ENCODE assay signal across 8 cellular contexts in genomic region chr12:40224439-40225291, GRCh38. TPM values are rescaled to one million over a fixed set of nuclear protein-coding genes. Genes with fewer than 3 reads are reported as not detected.
DNase-seq lines count a peak whose midpoint lies in the region; ATAC-seq and TF ChIP-seq lines count a peak whose summit lies in the region.

TSS of gene LRRK2 (plus strand) at chr12:40224997. CDS start at chr12:40225132, 135 bp downstream.

- H3K36me3 ChIP-seq in esophagus squamous epithelium (no peaks in the 10 kb centered on the region), muscle layer of duodenum (ENCODE audit: control insufficient read depth in 1 of 2, insufficient read depth in 2 of 2, low read length in 2 of 2) (no peaks in the 10 kb centered on the region)

- H3K27ac ChIP-seq in esophagus squamous epithelium: peak within 1 kb of the TSS; percentile 94 to 96 (median 94)
- H3K27ac ChIP-seq in muscle layer of duodenum (ENCODE audit: low read length): peak within 1 kb of the TSS; percentile 96

- peak; percentile 72 for DNase-seq in DMS 273 (lab: John Stamatoyannopoulos, UW; ENCODE audit: unreplicated experiment)
- DNase-seq in DMS 273 treated with DMSO at 0.1 percent for 48 hours (lab: John Stamatoyannopoulos, UW): no peak
- peak; percentile 7 for DNase-seq in NCI-H345 treated with DMSO at 0.1 percent for 48 hours (lab: John Stamatoyannopoulos, UW; ENCODE audit: unreplicated experiment)
- DNase-seq in activated T-cell treated with anti-CD3 and anti-CD28 coated beads for 48 hours (ENCODE audit: low read depth): peak; percentile 31
- DNase-seq in esophagus squamous epithelium (lab: John Stamatoyannopoulos, UW): peak; percentile 25

- 1 to 3% methylated on average over 12 to 25 of the region's 78 CpGs for WGBS in esophagus squamous epithelium, 2 donors

- H3K4me3 ChIP-seq in esophagus squamous epithelium (peak within 1 kb of the TSS; percentile 64 to 81 (median 72)), muscle layer of duodenum (ENCODE audit: low read depth in 1 of 2, low read length in 2 of 2) (peak within 1 kb of the TSS; percentile 90 to 92)

- TF ChIP-seq CTCF in esophagus squamous epithelium (IDR thresholded peaks at IDR 0.05) (peak in 2 of 6 experiments; percentile 2 to 6), subcutaneous adipose tissue (IDR thresholded peaks at IDR 0.05; ENCODE audit: low read depth) (no peak)

- H3K4me1 ChIP-seq in esophagus squamous epithelium: peaks cover 0 to 56% (median 4%) of the 10 kb centered on the region in 3 donors
- peaks cover 4 to 9% of the 10 kb centered on the region in 2 donors for H3K4me1 ChIP-seq in muscle layer of duodenum (ENCODE audit: control insufficient read depth in 1 of 2, insufficient read depth in 2 of 2, low read length in 2 of 2)

- ATAC-seq in HG02678 (IDR thresholded peaks at IDR 0.05; ENCODE audit: unreplicated experiment): peak; percentile 58

- no peaks in the 10 kb centered on the region for H3K27me3 ChIP-seq in esophagus squamous epithelium
- no peaks in the 10 kb centered on the region for H3K27me3 ChIP-seq in muscle layer of duodenum (ENCODE audit: low read depth, low read length)

- H3K9me3 ChIP-seq in esophagus squamous epithelium (no peaks in the 10 kb centered on the region), muscle layer of duodenum (ENCODE audit: control insufficient read depth in 1 of 2, low read length in 2 of 2) (no peaks in the 10 kb centered on the region)

- TF ChIP-seq POLR2A in esophagus squamous epithelium (IDR thresholded peaks at IDR 0.05): peak in 2 of 4 donors; percentile 79 to 84

- intact Hi-C loops in esophagus squamous epithelium (cut with DNase I): no loop called here

RNA-seq across cellular contexts. Expression of gene LRRK2, which starts in this region (rescaled TPM):
- total RNA-seq in esophagus squamous epithelium (10 to 100 TPM; 10.9 to 21.4 (median 13.4) TPM), subcutaneous adipose tissue (10 to 100 TPM; 17.7 to 57.3 (median 31.0) TPM)
